Comparison of ENCODE assay signal across 16 cellular contexts in genomic region chr12:94267530-94267877, GRCh38.
A peak's percentile ranks its signal among the peaks of the same experiment; 100 is the strongest.
DNase-seq lines count a peak whose midpoint lies in the region; ATAC-seq and TF ChIP-seq lines count a peak whose summit lies in the region.
"Had no signal": no experiment of that assay in that cellular context is flagged by ENCODE, and none has a peak within 500 bp of the region (broad histone marks: within the 10 kb centered on the region; RNA-seq: fewer than 3 reads in every experiment).

No MANE protein-coding gene starts in this region.

- no peaks in the 10 kb centered on the region for H4K20me1 ChIP-seq in fibroblast of lung (ENCODE audit: control insufficient read depth, extremely low read depth, insufficient read depth, low read length)

- H3K27ac ChIP-seq in fibroblast of lung (ENCODE audit: insufficient read depth, low read length), result peak overlapping the region; percentile 61

- no peaks in the 10 kb centered on the region for H3K79me2 ChIP-seq in fibroblast of lung (ENCODE audit: control insufficient read depth, insufficient read depth, low read length)

- intact Hi-C loops in sciatic nerve (cut with DNase I), result no loop called here

- TF ChIP-seq CTCF in AG10803 (conservative IDR thresholded peaks at IDR 0.05; ENCODE audit: low read length) (no peak), fibroblast of lung (conservative IDR thresholded peaks at IDR 0.05 in 1 of 2, IDR thresholded peaks at IDR 0.05 in 1 of 2; ENCODE audit: low read depth in 1 of 2, low read length in 2 of 2) (no peak)

- peak; percentile 57 for ATAC-seq in sciatic nerve
- ATAC-seq: stimulated activated effector memory CD8-positive, alpha-beta T cell treated with anti-CD3 and anti-CD28 coated beads, Interleukin-12 subunit alpha, Interleukin-12 subunit beta, amount 100 ng/mL, for 72 hours; T-cell had no signal

- in situ Hi-C loops in HAP-1 (cut with MboI; ENCODE audit: low sequenced_read_pairs), result no loop called here

- H3K4me1 ChIP-seq in HAP-1 (peaks cover 19% of the 10 kb centered on the region), fibroblast of lung (ENCODE audit: control insufficient read depth, extremely low read depth, insufficient read depth, low read length) (peaks cover 32% of the 10 kb centered on the region)

- no peaks in the 10 kb centered on the region for H3K36me3 ChIP-seq in HAP-1 (replicated peaks)
- no peaks in the 10 kb centered on the region for H3K36me3 ChIP-seq in fibroblast of lung (ENCODE audit: control insufficient read depth, insufficient read depth, low read length)
- H3K36me3 ChIP-seq: Peyer's patch, sigmoid colon had no signal

- H3K4me3 ChIP-seq in AG10803 (ENCODE audit: low read length) (peak overlapping the region; percentile 24), HAP-1 (no peak overlapping the region), fibroblast of lung (replicated peaks in 1 of 4; ENCODE audit: control extremely low read depth in 1 of 4, insufficient read depth in 1 of 4, low read depth in 3 of 4, low read length in 4 of 4) (no peak overlapping the region)
- H3K4me3 ChIP-seq: Peyer's patch, sigmoid colon had no signal

- H3K27me3 ChIP-seq in HAP-1 (ENCODE audit: low read depth), result no peaks in the 10 kb centered on the region
- no peaks in the 10 kb centered on the region for H3K27me3 ChIP-seq in fibroblast of lung (ENCODE audit: control insufficient read depth, insufficient read depth, low read length)
- H3K27me3 ChIP-seq: Peyer's patch, sigmoid colon had no signal

- no peak overlapping the region for H2AFZ ChIP-seq in fibroblast of lung (ENCODE audit: low read length)

- H3K9me3 ChIP-seq in HAP-1 (no peaks in the 10 kb centered on the region), fibroblast of lung (ENCODE audit: control insufficient read depth, insufficient read depth, low read depth, low read length) (no peaks in the 10 kb centered on the region)
- H3K9me3 ChIP-seq: Peyer's patch, sigmoid colon had no signal

- peak overlapping the region; percentile 44 for H3K4me2 ChIP-seq in fibroblast of lung (ENCODE audit: extremely low read depth, insufficient read depth, low read length)

- H3K9ac ChIP-seq in fibroblast of lung (ENCODE audit: insufficient read depth, low read length), result peak overlapping the region; percentile 4

- no peak for DNase-seq in AG10803 (ENCODE audit: low read depth)
- DNase-seq in HAP-1 (ENCODE audit: low spot score in 2 of 2), result peak; percentile 70 to 86
- no peak for DNase-seq in fibroblast of lung (ENCODE audit: low read depth in 2 of 2)
- no peak for DNase-seq in sciatic nerve (ENCODE audit: low spot score)
- no peak for DNase-seq in NCI-H446 treated with DMSO at 0.1 percent for 48 hours (lab: John Stamatoyannopoulos, UW)
- no peak for DNase-seq in NCI-H774 (lab: John Stamatoyannopoulos, UW)
- no peak for DNase-seq in HT-29 (ENCODE audit: low spot score)
- DNase-seq in stimulated activated naive CD4-positive, alpha-beta T cell (lab: John Stamatoyannopoulos, UW), result no peak
- DNase-seq: activated CD4-positive, alpha-beta T cell treated with anti-CD3 and anti-CD28 coated beads for 48 hours; activated T-cell treated with anti-CD3 and anti-CD28 coated beads, Interleukin-2, amount 50 U/mL, for 1 hour; NCI-H187 treated with DMSO at 0.1 percent for 48 hours; NCI-H526; Peyer's patch; sigmoid colon; T-cell had no signal

Comparison
In these comparisons a context has a peak if more than half of its experiments do, and no peak if none do; other contexts are left out.
1. DNase-seq: peak in HAP-1 (2 of 2); none in AG10803 (single experiment), fibroblast of lung (0 of 2), sciatic nerve (single experiment), NCI-H446 treated with DMSO at 0.1 percent for 48 hours (single experiment), NCI-H774 (single experiment), HT-29 (single experiment) and stimulated activated naive CD4-positive, alpha-beta T cell (0 of 6).